Comparison of ENCODE assay signal across 1 cellular context in genomic region chr6:47075741-47076421, GRCh38.
TF ChIP-seq lines count a peak whose summit lies in the region.

No MANE protein-coding gene starts in this region.

TF ChIP-seq in HepG2, 621 proteins besides CTCF, POLR2A, EP300 and RAD21 (continued from another document and continues in another):
- peak; percentile 62; the same call in 1 of the 2 replicates for TF ChIP-seq STAT6 (CRISPR knock-in tag; IDR thresholded peaks at IDR 0.05; ENCODE audit: borderline replicate concordance)
- no peak; the same call in 1 of the 2 replicates for TF ChIP-seq ZNF263 (CRISPR knock-in tag; IDR thresholded peaks at IDR 0.05)
- TF ChIP-seq ZNF577 (CRISPR knock-in tag; IDR thresholded peaks at IDR 0.05; ENCODE audit: borderline replicate concordance, low read depth) = no peak
- peak; percentile 85 for TF ChIP-seq SAP130 (CRISPR knock-in tag; IDR thresholded peaks at IDR 0.05; ENCODE audit: low read depth)
- no peak for TF ChIP-seq HNRNPK (IDR thresholded peaks at IDR 0.05; ENCODE audit: low read depth, low read length, poor library complexity, severe bottlenecking)
- TF ChIP-seq NCOA2 (CRISPR knock-in tag; IDR thresholded peaks at IDR 0.05) = peak; percentile 99
- peak; percentile 96 for TF ChIP-seq FOXP4 (CRISPR knock-in tag; IDR thresholded peaks at IDR 0.05)
- peak in 1 of 2 experiments; percentile 37; a peak in 1 of 4 replicates for TF ChIP-seq KLF16 (CRISPR knock-in tag; IDR thresholded peaks at IDR 0.05)
- peak; percentile 95 for TF ChIP-seq PHF21A (CRISPR knock-in tag; IDR thresholded peaks at IDR 0.05)
- peak; percentile 97 for TF ChIP-seq RCOR2 (CRISPR knock-in tag; IDR thresholded peaks at IDR 0.05)
- TF ChIP-seq ZNF572 (CRISPR knock-in tag; IDR thresholded peaks at IDR 0.05) = no peak
- peak; percentile 76 for TF ChIP-seq ERF (CRISPR knock-in tag; IDR thresholded peaks at IDR 0.05)
- TF ChIP-seq CENPT (CRISPR knock-in tag; IDR thresholded peaks at IDR 0.05; ENCODE audit: low read depth) = no peak
- TF ChIP-seq ZNF18 (CRISPR knock-in tag; IDR thresholded peaks at IDR 0.05; ENCODE audit: insufficient replicate concordance) = peak; percentile 66
- TF ChIP-seq MAF1 (CRISPR knock-in tag; IDR thresholded peaks at IDR 0.05; ENCODE audit: borderline replicate concordance) = 0 out of 2 replicates have a peak, but pooled peaks have one; percentile 69
- peak; percentile 64; the same call in 1 of the 2 replicates for TF ChIP-seq NR2F2 (IDR thresholded peaks at IDR 0.05; ENCODE audit: borderline replicate concordance, low read depth)
- TF ChIP-seq ZNF703 (CRISPR knock-in tag; IDR thresholded peaks at IDR 0.05; ENCODE audit: borderline replicate concordance) = peak; percentile 75; the same call in 1 of the 2 replicates
- peak; percentile 58; the same call in 1 of the 2 replicates for TF ChIP-seq ONECUT2 (CRISPR knock-in tag; IDR thresholded peaks at IDR 0.05)
- peak; percentile 91; the same call in 1 of the 2 replicates for TF ChIP-seq RXRA (CRISPR knock-in tag; IDR thresholded peaks at IDR 0.05)
- TF ChIP-seq ZIK1 (CRISPR knock-in tag; IDR thresholded peaks at IDR 0.05; ENCODE audit: borderline replicate concordance, low read depth) = 0 out of 2 replicates have a peak, but pooled peaks have one; percentile 28
- TF ChIP-seq STAG1 (CRISPR knock-in tag; IDR thresholded peaks at IDR 0.05) = peak; percentile 38
- no peak for TF ChIP-seq DNMT1 (CRISPR knock-in tag; IDR thresholded peaks at IDR 0.05)
- TF ChIP-seq ATF7-NPFF (CRISPR knock-in tag; IDR thresholded peaks at IDR 0.05; ENCODE audit: low read depth) = 0 out of 2 replicates have a peak, but pooled peaks have one; percentile 50
- TF ChIP-seq FOXO1 (CRISPR knock-in tag; IDR thresholded peaks at IDR 0.05) = peak; percentile 90
- peak; percentile 19; the same call in 1 of the 2 replicates for TF ChIP-seq KMT2A (CRISPR knock-in tag; IDR thresholded peaks at IDR 0.05)
- no peak for TF ChIP-seq ZZZ3 (CRISPR knock-in tag; IDR thresholded peaks at IDR 0.05; ENCODE audit: borderline replicate concordance)
- TF ChIP-seq ELF1 (CRISPR knock-in tag; IDR thresholded peaks at IDR 0.05) = peak; percentile 42; the same call in 1 of the 2 replicates
- TF ChIP-seq HHEX (CRISPR knock-in tag; IDR thresholded peaks at IDR 0.05) = peak; percentile 80
- 0 out of 2 replicates have a peak, but pooled peaks have one; percentile 72 for TF ChIP-seq ZNF101 (CRISPR knock-in tag; IDR thresholded peaks at IDR 0.05; ENCODE audit: borderline replicate concordance, low read depth)
- peak; percentile 32; the same call in 1 of the 2 replicates for TF ChIP-seq UBTF (CRISPR knock-in tag; IDR thresholded peaks at IDR 0.05)
- peak; percentile 87; the same call in 1 of the 2 replicates for TF ChIP-seq MEIS2 (CRISPR knock-in tag; IDR thresholded peaks at IDR 0.05)
- no peak for TF ChIP-seq ISX (CRISPR knock-in tag; conservative IDR thresholded peaks at IDR 0.05)
- TF ChIP-seq SP5 (CRISPR knock-in tag; IDR thresholded peaks at IDR 0.05; ENCODE audit: borderline replicate concordance, low read depth) = peak; percentile 47; the same call in 1 of the 2 replicates
- TF ChIP-seq CAMTA2 (CRISPR knock-in tag; IDR thresholded peaks at IDR 0.05; ENCODE audit: borderline replicate concordance) = no peak
- peak; percentile 47; the same call in 1 of the 2 replicates for TF ChIP-seq ZKSCAN8 (CRISPR knock-in tag; IDR thresholded peaks at IDR 0.05; ENCODE audit: borderline replicate concordance)
- no peak for TF ChIP-seq SP2 (CRISPR knock-in tag; IDR thresholded peaks at IDR 0.05)
- TF ChIP-seq SMAD3 (CRISPR knock-in tag; IDR thresholded peaks at IDR 0.05) = peak; percentile 71; the same call in 1 of the 2 replicates
- TF ChIP-seq ZC3H13 (CRISPR knock-in tag; IDR thresholded peaks at IDR 0.05) = no peak
- no peak for TF ChIP-seq SOX6 (IDR thresholded peaks at IDR 0.05)
- TF ChIP-seq SOX6 (CRISPR knock-in tag; IDR thresholded peaks at IDR 0.05) = peak; percentile 99
- peak; percentile 92 for TF ChIP-seq CREM (IDR thresholded peaks at IDR 0.05)
- no peak for TF ChIP-seq CREM (CRISPR knock-in tag; IDR thresholded peaks at IDR 0.05)
- peak; percentile 48; the same call in 1 of the 2 replicates for TF ChIP-seq HNF1B (CRISPR knock-in tag; IDR thresholded peaks at IDR 0.05)
- peak; percentile 82 for TF ChIP-seq PATZ1 (CRISPR knock-in tag; IDR thresholded peaks at IDR 0.05)
- no peak for TF ChIP-seq U2AF2 (IDR thresholded peaks at IDR 0.05; ENCODE audit: low read depth, low read length)
- TF ChIP-seq TRIM24 (CRISPR knock-in tag; IDR thresholded peaks at IDR 0.05) = 0 out of 2 replicates have a peak, but pooled peaks have one; percentile 47
- TF ChIP-seq ZNF331 (CRISPR knock-in tag; IDR thresholded peaks at IDR 0.05) = peak; percentile 91
- TF ChIP-seq THAP7 (CRISPR knock-in tag; IDR thresholded peaks at IDR 0.05) = 0 out of 2 replicates have a peak, but pooled peaks have one; percentile 18
- TF ChIP-seq IKZF5 (CRISPR knock-in tag; IDR thresholded peaks at IDR 0.05) = peak; percentile 94
- TF ChIP-seq MAZ (IDR thresholded peaks at IDR 0.05; ENCODE audit: borderline replicate concordance, low read depth, low read length) = no peak
- TF ChIP-seq MAZ (CRISPR knock-in tag; IDR thresholded peaks at IDR 0.05; ENCODE audit: low read depth) = 0 out of 2 replicates have a peak, but pooled peaks have one; percentile 27
- no peak for TF ChIP-seq ZFP41 (CRISPR knock-in tag; IDR thresholded peaks at IDR 0.05; ENCODE audit: borderline replicate concordance)
- TF ChIP-seq ZNF383 (CRISPR knock-in tag; IDR thresholded peaks at IDR 0.05; ENCODE audit: borderline replicate concordance) = 0 out of 2 replicates have a peak, but pooled peaks have one; percentile 26
- TF ChIP-seq SPEN (CRISPR knock-in tag; IDR thresholded peaks at IDR 0.05; ENCODE audit: low read depth) = peak; percentile 25; the same call in 1 of the 2 replicates
- TF ChIP-seq CHD4 (IDR thresholded peaks at IDR 0.05; ENCODE audit: borderline replicate concordance, low read length) = peak; percentile 70; the same call in 1 of the 2 replicates
- TF ChIP-seq ADNP (CRISPR knock-in tag; IDR thresholded peaks at IDR 0.05) = no peak
- peak; percentile 82; the same call in 1 of the 2 replicates for TF ChIP-seq GFI1 (CRISPR knock-in tag; IDR thresholded peaks at IDR 0.05; ENCODE audit: borderline replicate concordance)
- 0 out of 2 replicates have a peak, but pooled peaks have one; percentile 43 for TF ChIP-seq ZNF232 (CRISPR knock-in tag; IDR thresholded peaks at IDR 0.05; ENCODE audit: borderline replicate concordance)
